19 cellular contexts compared by ENCODE assay signal in genomic region chr20:6515261-6515660, GRCh38.
A peak's percentile ranks its signal among the peaks of the same experiment; 100 is the strongest.
DNase-seq lines count a peak whose midpoint lies in the region; ATAC-seq, FAIRE-seq and TF ChIP-seq lines count a peak whose summit lies in the region.
"Had no signal": no experiment of that assay in that cellular context is flagged by ENCODE, and none has a peak within 500 bp of the region (broad histone marks: within the 10 kb centered on the region; RNA-seq: fewer than 3 reads in every experiment).

No MANE protein-coding gene starts in this region.

- H3K9ac ChIP-seq in astrocyte (ENCODE audit: low read length), result no peak overlapping the region

- H3K4me1 Mint-ChIP-seq in astrocyte (ENCODE audit: low read depth, unreplicated experiment), result peaks cover 18% of the 10 kb centered on the region

- H3K27me3 ChIP-seq in A673 (replicated peaks; ENCODE audit: insufficient read depth, low read depth, low read length, poor library complexity) (no peaks in the 10 kb centered on the region), astrocyte (ENCODE audit: insufficient read depth, low read length) (no peaks in the 10 kb centered on the region)

- H3K79me2 ChIP-seq in astrocyte (ENCODE audit: insufficient read depth, low read length), result no peaks in the 10 kb centered on the region

- no peak overlapping the region for H3K27ac Mint-ChIP-seq in astrocyte (ENCODE audit: unreplicated experiment)
- H3K27ac Mint-ChIP-seq: CD4-positive, alpha-beta T cell had no signal

- POLR2A ChIA-PET in A673 (lab: Charles Lee; ENCODE audit: low non-redundant PET), result no interaction called here
- POLR2A ChIA-PET in GM10248 (lab: Yijun Ruan, JAX), result no interaction called here

- no peaks in the 10 kb centered on the region for H3K36me3 Mint-ChIP-seq in astrocyte (ENCODE audit: low read depth, unreplicated experiment)

- H4K20me1 ChIP-seq in astrocyte (ENCODE audit: insufficient read depth, low read length), result no peaks in the 10 kb centered on the region

- intact Hi-C loops in A673 (cut with micrococcal nuclease; ENCODE audit: unreplicated experiment), result no loop called here

- no peaks in the 10 kb centered on the region for H3K9me3 ChIP-seq in A673 (ENCODE audit: low read depth, low read length, poor library complexity, severe bottlenecking)
- no peaks in the 10 kb centered on the region for H3K9me3 ChIP-seq in astrocyte (ENCODE audit: insufficient read depth, low read depth, low read length)
- H3K9me3 ChIP-seq: HAP-1 had no signal

- H3K9me3 Mint-ChIP-seq in astrocyte (ENCODE audit: unreplicated experiment), result no peaks in the 10 kb centered on the region

- no peaks in the 10 kb centered on the region for H3K36me3 ChIP-seq in A673 (ENCODE audit: insufficient read depth, low read length, poor library complexity, severe bottlenecking)
- no peaks in the 10 kb centered on the region for H3K36me3 ChIP-seq in astrocyte (ENCODE audit: insufficient read depth, low read length)
- H3K36me3 ChIP-seq: HAP-1 had no signal

- TF ChIP-seq CTCF in A673 (conservative IDR thresholded peaks at IDR 0.05; ENCODE audit: low read depth, low read length) (no peak), astrocyte (IDR thresholded peaks at IDR 0.05; ENCODE audit: insufficient read depth, low read depth, low read length) (no peak), GM10248 (IDR thresholded peaks at IDR 0.05; ENCODE audit: control extremely low read depth, extremely low read depth, low read depth, missing control alignments) (no peak)

- H3K4me2 ChIP-seq in astrocyte (ENCODE audit: low read length), result peak overlapping the region; percentile 30

- DNase-seq in NCI-H146 (lab: John Stamatoyannopoulos, UW) (peak; percentile 41), NCI-H146 treated with DMSO at 0.1 percent for 48 hours (lab: John Stamatoyannopoulos, UW; ENCODE audit: unreplicated experiment) (no peak), A673 (ENCODE audit: low spot score) (peak; percentile 1), NCI-H226 (peak; percentile 19), astrocyte (ENCODE audit: low read depth) (peak; percentile 26), GM10248 (ENCODE audit: extremely low spot score) (no peak)
- no peak for DNase-seq in stimulated activated CD4-positive, alpha-beta T cell treated with anti-CD3 and anti-CD28 coated beads, Interleukin-12 subunit alpha, Interleukin-12 subunit beta, amount 100 ng/mL, for 4 hours
- DNase-seq: 8988T; ACHN; C1 segment of cervical spinal cord; CD4-positive, alpha-beta T cell; DMS79; EL had no signal

- ATAC-seq in HG03442 (IDR thresholded peaks at IDR 0.05; ENCODE audit: unreplicated experiment), result no peak

- no peak overlapping the region for H3K4me3 Mint-ChIP-seq in astrocyte (ENCODE audit: unreplicated experiment)
- H3K4me3 Mint-ChIP-seq: CD4-positive, alpha-beta T cell had no signal

- no TSS peak for BruUV-seq in A673 (replicated peaks; lab: Mats Ljungman, UMichigan)

- H3K4me1 ChIP-seq in A673 (ENCODE audit: insufficient read depth, low read length, poor library complexity, severe bottlenecking), result no peaks in the 10 kb centered on the region
- H3K4me1 ChIP-seq in astrocyte (ENCODE audit: insufficient read depth, low read length), result peaks cover 9% of the 10 kb centered on the region
- H3K4me1 ChIP-seq: HAP-1 had no signal

- no peaks in the 10 kb centered on the region for H3K27me3 Mint-ChIP-seq in astrocyte (ENCODE audit: low read depth, unreplicated experiment)
- H3K27me3 Mint-ChIP-seq: CD4-positive, alpha-beta T cell had no signal

- H3K4me3 ChIP-seq in A673 (ENCODE audit: low read depth, low read length, poor library complexity, severe bottlenecking) (no peak overlapping the region), astrocyte (ENCODE audit: insufficient read depth, low read depth, low read length) (no peak overlapping the region)
- H3K4me3 ChIP-seq: HAP-1 had no signal

- peak overlapping the region; percentile 23 for H2AFZ ChIP-seq in astrocyte (ENCODE audit: low read depth, low read length)

- no peak for FAIRE-seq in astrocyte (lab: Jason Lieb, UNC)
- FAIRE-seq: G401.6, GM19239, H1 had no signal

- CTCF ChIA-PET in A673 (lab: Charles Lee), result no interaction called here
- CTCF ChIA-PET in GM10248 (lab: Yijun Ruan, JAX), result interaction anchor here (0.7 to 1.6 kb wide), 6 partner anchors 9 to 28 kb away, joined by 3 to 9 read pairs (median 3); no protein-coding TSS in a partner anchor

- H3K27ac ChIP-seq in A673 (ENCODE audit: low read depth, low read length, poor library complexity, severe bottlenecking) (no peak overlapping the region), astrocyte (ENCODE audit: low read depth, low read length) (no peak overlapping the region)
- H3K27ac ChIP-seq: HL-60 had no signal

Comparison
In these comparisons a context has a peak if more than half of its experiments do, and no peak if none do; other contexts are left out.
1. DNase-seq: peak in NCI-H146 (single experiment), A673 (single experiment), NCI-H226 (single experiment) and astrocyte (single experiment); none in NCI-H146 treated with DMSO at 0.1 percent for 48 hours (single experiment), GM10248 (single experiment) and stimulated activated CD4-positive, alpha-beta T cell treated with anti-CD3 and anti-CD28 coated beads, Interleukin-12 subunit alpha, Interleukin-12 subunit beta, amount 100 ng/mL, for 4 hours (single experiment).